33 cellular contexts compared by ENCODE assay signal in genomic region chr1:71980543-71980942, GRCh38.
"Had no signal": no experiment of that assay in that cellular context is flagged by ENCODE, and none has a peak within 500 bp of the region (broad histone marks: within the 10 kb centered on the region; RNA-seq: fewer than 3 reads in every experiment).

No MANE protein-coding gene starts in this region.

- H3K4me1 ChIP-seq: SJCRH30 had no signal

- H3K9me3 ChIP-seq: MG63 had no signal

- DNase-seq: Karpas-422, MG63, NCI-H1048, NCI-H1092 treated with DMSO at 0.1 percent for 48 hours, NCI-H1105 treated with DMSO at 0.1 percent for 48 hours, NCI-H1417, NCI-H1436, NCI-H146, NCI-H1694, NCI-H187, NCI-H1930, NCI-H2029 treated with DMSO at 0.1 percent for 48 hours, NCI-H2081 treated with DMSO at 0.1 percent for 48 hours, NCI-H2107, NCI-H2171, NCI-H226, NCI-H446 treated with DMSO at 0.1 percent for 48 hours, NCI-H510A, NCI-H524, NCI-H526, NCI-H69, NCI-H748 treated with DMSO at 0.1 percent for 48 hours, NCI-H82, PC-9, SHP77, SIG-M5, SJCRH30, T-cell had no signal

- H3K4me3 ChIP-seq: MG63, PC-9, SJCRH30, SK-N-MC had no signal

- H3K4me2 ChIP-seq: PC-9 had no signal

- H3K27ac ChIP-seq: PC-9, RWPE1, SJCRH30, SK-N-MC had no signal

- H3K27me3 ChIP-seq: MG63, SJCRH30 had no signal

- H3K36me3 ChIP-seq: MG63, SJCRH30 had no signal

- ATAC-seq: Panc1, Right ventricle myocardium inferior, SK-N-SH treated with all-trans-retinoic acid at 6 μM for 48 hours, T-cell had no signal

- H2AFZ ChIP-seq: PC-9 had no signal
